ENCODE assay signal across 2 cellular contexts in the genomic region with DNA sequence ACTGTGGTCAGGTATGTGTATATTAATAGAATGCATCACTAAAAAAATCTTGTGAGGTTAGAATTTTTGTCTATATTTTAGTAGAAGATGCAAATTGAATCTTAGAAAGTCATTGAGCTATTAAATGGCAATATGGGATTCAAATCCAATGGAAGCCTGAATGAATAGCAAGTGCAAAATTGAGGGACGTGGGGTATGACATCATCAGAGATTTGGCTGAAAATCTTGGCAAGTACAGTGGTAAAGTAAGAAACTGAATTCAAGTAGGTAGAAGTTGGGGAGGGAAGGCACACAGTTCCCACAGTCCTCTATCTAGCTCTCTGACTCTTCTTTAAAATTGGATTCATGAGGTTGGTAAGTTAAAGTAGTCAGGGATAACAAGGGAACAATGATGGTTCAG.
TF ChIP-seq lines count a peak whose summit lies in the region.

No MANE protein-coding gene starts in this region.

TF ChIP-seq in HepG2, 621 proteins besides CTCF, POLR2A, EP300 and RAD21:
- TF ChIP-seq, protein P1, sequence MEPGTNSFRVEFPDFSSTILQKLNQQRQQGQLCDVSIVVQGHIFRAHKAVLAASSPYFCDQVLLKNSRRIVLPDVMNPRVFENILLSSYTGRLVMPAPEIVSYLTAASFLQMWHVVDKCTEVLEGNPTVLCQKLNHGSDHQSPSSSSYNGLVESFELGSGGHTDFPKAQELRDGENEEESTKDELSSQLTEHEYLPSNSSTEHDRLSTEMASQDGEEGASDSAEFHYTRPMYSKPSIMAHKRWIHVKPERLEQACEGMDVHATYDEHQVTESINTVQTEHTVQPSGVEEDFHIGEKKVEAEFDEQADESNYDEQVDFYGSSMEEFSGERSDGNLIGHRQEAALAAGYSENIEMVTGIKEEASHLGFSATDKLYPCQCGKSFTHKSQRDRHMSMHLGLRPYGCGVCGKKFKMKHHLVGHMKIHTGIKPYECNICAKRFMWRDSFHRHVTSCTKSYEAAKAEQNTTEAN (CRISPR knock-in tag; conservative IDR thresholded peaks at IDR 0.05): no peak
- TF ChIP-seq, protein P2, sequence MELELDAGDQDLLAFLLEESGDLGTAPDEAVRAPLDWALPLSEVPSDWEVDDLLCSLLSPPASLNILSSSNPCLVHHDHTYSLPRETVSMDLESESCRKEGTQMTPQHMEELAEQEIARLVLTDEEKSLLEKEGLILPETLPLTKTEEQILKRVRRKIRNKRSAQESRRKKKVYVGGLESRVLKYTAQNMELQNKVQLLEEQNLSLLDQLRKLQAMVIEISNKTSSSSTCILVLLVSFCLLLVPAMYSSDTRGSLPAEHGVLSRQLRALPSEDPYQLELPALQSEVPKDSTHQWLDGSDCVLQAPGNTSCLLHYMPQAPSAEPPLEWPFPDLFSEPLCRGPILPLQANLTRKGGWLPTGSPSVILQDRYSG (CRISPR knock-in tag; IDR thresholded peaks at IDR 0.05): no peak
- TF ChIP-seq, protein P3, sequence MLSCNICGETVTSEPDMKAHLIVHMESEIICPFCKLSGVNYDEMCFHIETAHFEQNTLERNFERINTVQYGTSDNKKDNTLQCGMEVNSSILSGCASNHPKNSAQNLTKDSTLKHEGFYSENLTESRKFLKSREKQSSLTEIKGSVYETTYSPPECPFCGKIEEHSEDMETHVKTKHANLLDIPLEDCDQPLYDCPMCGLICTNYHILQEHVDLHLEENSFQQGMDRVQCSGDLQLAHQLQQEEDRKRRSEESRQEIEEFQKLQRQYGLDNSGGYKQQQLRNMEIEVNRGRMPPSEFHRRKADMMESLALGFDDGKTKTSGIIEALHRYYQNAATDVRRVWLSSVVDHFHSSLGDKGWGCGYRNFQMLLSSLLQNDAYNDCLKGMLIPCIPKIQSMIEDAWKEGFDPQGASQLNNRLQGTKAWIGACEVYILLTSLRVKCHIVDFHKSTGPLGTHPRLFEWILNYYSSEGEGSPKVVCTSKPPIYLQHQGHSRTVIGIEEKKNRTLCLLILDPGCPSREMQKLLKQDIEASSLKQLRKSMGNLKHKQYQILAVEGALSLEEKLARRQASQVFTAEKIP (CRISPR knock-in tag; IDR thresholded peaks at IDR 0.05; ENCODE audit: borderline replicate concordance): no peak
- TF ChIP-seq, protein P4, sequence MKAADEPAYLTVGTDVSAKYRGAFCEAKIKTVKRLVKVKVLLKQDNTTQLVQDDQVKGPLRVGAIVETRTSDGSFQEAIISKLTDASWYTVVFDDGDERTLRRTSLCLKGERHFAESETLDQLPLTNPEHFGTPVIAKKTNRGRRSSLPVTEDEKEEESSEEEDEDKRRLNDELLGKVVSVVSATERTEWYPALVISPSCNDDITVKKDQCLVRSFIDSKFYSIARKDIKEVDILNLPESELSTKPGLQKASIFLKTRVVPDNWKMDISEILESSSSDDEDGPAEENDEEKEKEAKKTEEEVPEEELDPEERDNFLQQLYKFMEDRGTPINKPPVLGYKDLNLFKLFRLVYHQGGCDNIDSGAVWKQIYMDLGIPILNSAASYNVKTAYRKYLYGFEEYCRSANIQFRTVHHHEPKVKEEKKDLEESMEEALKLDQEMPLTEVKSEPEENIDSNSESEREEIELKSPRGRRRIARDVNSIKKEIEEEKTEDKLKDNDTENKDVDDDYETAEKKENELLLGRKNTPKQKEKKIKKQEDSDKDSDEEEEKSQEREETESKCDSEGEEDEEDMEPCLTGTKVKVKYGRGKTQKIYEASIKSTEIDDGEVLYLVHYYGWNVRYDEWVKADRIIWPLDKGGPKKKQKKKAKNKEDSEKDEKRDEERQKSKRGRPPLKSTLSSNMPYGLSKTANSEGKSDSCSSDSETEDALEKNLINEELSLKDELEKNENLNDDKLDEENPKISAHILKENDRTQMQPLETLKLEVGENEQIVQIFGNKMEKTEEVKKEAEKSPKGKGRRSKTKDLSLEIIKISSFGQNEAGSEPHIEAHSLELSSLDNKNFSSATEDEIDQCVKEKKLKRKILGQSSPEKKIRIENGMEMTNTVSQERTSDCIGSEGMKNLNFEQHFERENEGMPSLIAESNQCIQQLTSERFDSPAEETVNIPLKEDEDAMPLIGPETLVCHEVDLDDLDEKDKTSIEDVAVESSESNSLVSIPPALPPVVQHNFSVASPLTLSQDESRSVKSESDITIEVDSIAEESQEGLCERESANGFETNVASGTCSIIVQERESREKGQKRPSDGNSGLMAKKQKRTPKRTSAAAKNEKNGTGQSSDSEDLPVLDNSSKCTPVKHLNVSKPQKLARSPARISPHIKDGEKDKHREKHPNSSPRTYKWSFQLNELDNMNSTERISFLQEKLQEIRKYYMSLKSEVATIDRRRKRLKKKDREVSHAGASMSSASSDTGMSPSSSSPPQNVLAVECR (CRISPR knock-in tag; IDR thresholded peaks at IDR 0.05; ENCODE audit: borderline replicate concordance): no peak
- TF ChIP-seq, protein P5, sequence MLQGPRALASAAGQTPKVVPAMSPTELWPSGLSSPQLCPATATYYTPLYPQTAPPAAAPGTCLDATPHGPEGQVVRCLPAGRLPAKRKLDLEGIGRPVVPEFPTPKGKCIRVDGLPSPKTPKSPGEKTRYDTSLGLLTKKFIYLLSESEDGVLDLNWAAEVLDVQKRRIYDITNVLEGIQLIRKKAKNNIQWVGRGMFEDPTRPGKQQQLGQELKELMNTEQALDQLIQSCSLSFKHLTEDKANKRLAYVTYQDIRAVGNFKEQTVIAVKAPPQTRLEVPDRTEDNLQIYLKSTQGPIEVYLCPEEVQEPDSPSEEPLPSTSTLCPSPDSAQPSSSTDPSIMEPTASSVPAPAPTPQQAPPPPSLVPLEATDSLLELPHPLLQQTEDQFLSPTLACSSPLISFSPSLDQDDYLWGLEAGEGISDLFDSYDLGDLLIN (CRISPR knock-in tag; IDR thresholded peaks at IDR 0.05; ENCODE audit: borderline replicate concordance): no peak
- peak; percentile 72 for TF ChIP-seq CREB1 (IDR thresholded peaks at IDR 0.05)
- TF ChIP-seq CREB1 (CRISPR knock-in tag; IDR thresholded peaks at IDR 0.05): no peak
- no peak for TF ChIP-seq ZNF674 (CRISPR knock-in tag; IDR thresholded peaks at IDR 0.05; ENCODE audit: low read depth)
- TF ChIP-seq ATF7 (IDR thresholded peaks at IDR 0.05): peak; percentile 95
- no peak for TF ChIP-seq ATF7 (CRISPR knock-in tag; IDR thresholded peaks at IDR 0.05)

TF ChIP-seq in IMR-90, 13 proteins besides CTCF, POLR2A, EP300 and RAD21:
- TF ChIP-seq CHD1 (IDR thresholded peaks at IDR 0.05; ENCODE audit: low read depth, low read length) (no peak), RFX5 (IDR thresholded peaks at IDR 0.05; ENCODE audit: low read depth, low read length) (no peak), SMC3 (IDR thresholded peaks at IDR 0.05; ENCODE audit: low read depth, low read length) (no peak), MAZ (IDR thresholded peaks at IDR 0.05; ENCODE audit: borderline replicate concordance, low read depth, low read length) (no peak)
- TF ChIP-seq, protein P6, sequence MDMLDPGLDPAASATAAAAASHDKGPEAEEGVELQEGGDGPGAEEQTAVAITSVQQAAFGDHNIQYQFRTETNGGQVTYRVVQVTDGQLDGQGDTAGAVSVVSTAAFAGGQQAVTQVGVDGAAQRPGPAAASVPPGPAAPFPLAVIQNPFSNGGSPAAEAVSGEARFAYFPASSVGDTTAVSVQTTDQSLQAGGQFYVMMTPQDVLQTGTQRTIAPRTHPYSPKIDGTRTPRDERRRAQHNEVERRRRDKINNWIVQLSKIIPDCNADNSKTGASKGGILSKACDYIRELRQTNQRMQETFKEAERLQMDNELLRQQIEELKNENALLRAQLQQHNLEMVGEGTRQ (IDR thresholded peaks at IDR 0.05; ENCODE audit: low read depth, low read length): no peak
